ENCODE assay signal across 18 cellular contexts in the genomic region with DNA sequence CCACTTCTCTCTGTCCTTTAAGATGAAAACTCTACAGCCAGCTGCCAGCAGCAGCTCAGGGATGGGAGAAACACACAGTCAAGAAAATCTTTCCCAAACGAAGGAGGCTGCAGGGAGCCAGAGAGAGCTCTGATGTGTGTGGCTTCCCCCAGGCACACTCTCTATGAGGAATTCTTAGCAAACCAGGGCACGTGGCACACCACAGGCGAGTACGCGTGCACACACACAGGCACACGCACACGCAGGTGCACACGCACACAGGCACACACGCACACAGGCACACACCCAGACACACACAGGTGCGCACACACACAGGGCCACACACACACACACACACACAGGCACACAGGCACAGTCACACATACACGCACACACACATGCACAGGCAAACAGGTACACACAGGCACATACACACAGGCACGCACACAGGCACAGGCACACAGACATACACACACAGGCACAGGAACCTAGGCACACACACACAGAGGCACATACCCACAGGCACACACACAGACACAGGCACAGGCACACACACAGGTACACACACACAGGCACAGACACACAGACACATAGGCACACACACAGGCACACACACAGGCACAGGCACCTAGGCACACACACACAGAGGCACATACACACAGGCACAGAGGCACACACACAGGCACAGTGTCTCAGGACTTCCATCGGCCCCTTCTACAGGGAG.
DNase-seq lines count a peak whose midpoint lies in the region; TF ChIP-seq lines count a peak whose summit lies in the region.
"Had no signal": no experiment of that assay in that cellular context is flagged by ENCODE, and none has a peak within 500 bp of the region (broad histone marks: within the 10 kb centered on the region; RNA-seq: fewer than 3 reads in every experiment).

No MANE protein-coding gene starts in this region.

- H3K27ac ChIP-seq in cingulate gyrus (ENCODE audit: low read depth, low read length), result peak overlapping the region; percentile 87
- H3K27ac ChIP-seq in SK-N-SH (ENCODE audit: low read depth in 2 of 2, low read length in 1 of 2), result no peak overlapping the region

- 61% methylated on average over 13 of the region's 13 CpGs for WGBS in SK-N-SH (ENCODE audit: low lambda C conversion rate)

- no peak overlapping the region for H3K9ac ChIP-seq in SK-N-SH

- H3K36me3 ChIP-seq in SK-N-SH (replicated peaks in 1 of 2; ENCODE audit: control insufficient read depth in 1 of 2, insufficient read depth in 2 of 2, low read length in 1 of 2), result no peaks in the 10 kb centered on the region

- CTCF ChIA-PET in SK-N-SH (lab: Yijun Ruan, JAX), result interaction anchor here (0.6 kb wide), 1 partner anchor 15 kb away, joined by 3 read pairs; no protein-coding TSS in a partner anchor

- no peak for TF ChIP-seq RAD21 in SK-N-SH (IDR thresholded peaks at IDR 0.05; ENCODE audit: low read length)

- H3K9me3 ChIP-seq in SK-N-SH, result no peaks in the 10 kb centered on the region

- no peak overlapping the region for H2AFZ ChIP-seq in SK-N-SH (ENCODE audit: low read depth)

- no peaks in the 10 kb centered on the region for H4K20me1 ChIP-seq in SK-N-SH (ENCODE audit: insufficient read depth)

- no peak for TF ChIP-seq EP300 in SK-N-SH (IDR thresholded peaks at IDR 0.05; ENCODE audit: borderline replicate concordance in 1 of 2, low read depth in 1 of 2, low read length in 1 of 2)

- peaks cover 0 to 33% of the 10 kb centered on the region in 2 experiments; a peak in 1 of 4 replicates for H3K4me1 ChIP-seq in SK-N-SH (ENCODE audit: control insufficient read depth in 1 of 2, insufficient read depth in 2 of 2, low read depth in 1 of 2, low read length in 1 of 2)

- H3K4me3 ChIP-seq in SK-N-SH (ENCODE audit: low read depth in 2 of 2, low read length in 1 of 2), result no peak overlapping the region

- no peaks in the 10 kb centered on the region for H3K79me2 ChIP-seq in SK-N-SH (ENCODE audit: insufficient read depth)

- no peaks in the 10 kb centered on the region for H3K9me2 ChIP-seq in SK-N-SH

- no peaks in the 10 kb centered on the region for H3F3A ChIP-seq in SK-N-SH (replicated peaks; ENCODE audit: insufficient read depth)

- no peak for TF ChIP-seq CTCF in SK-N-SH (IDR thresholded peaks at IDR 0.05)

- POLR2A ChIA-PET in SK-N-SH (lab: Yijun Ruan, JAX), result no interaction called here

- peak; percentile 84 for DNase-seq in NCI-H524 treated with DMSO at 0.1 percent for 48 hours (lab: John Stamatoyannopoulos, UW)
- DNase-seq in NCI-H524 (lab: John Stamatoyannopoulos, UW), result no peak
- DNase-seq in occipital lobe (lab: John Stamatoyannopoulos, UW), result peak; percentile 38
- no peak for DNase-seq in midbrain (lab: John Stamatoyannopoulos, UW)
- DNase-seq in T-helper 1 cell, result no peak
- DNase-seq in SK-N-SH, result no peak
- DNase-seq: GDM1, GOT3, HFFc6, Kasumi-1, NCI-H1092 treated with DMSO at 0.1 percent for 48 hours, NCI-H146, NCI-H2081, NCI-H510A treated with DMSO at 0.1 percent for 48 hours, PC-3, RPMI8226, SHP77 treated with DMSO at 0.1 percent for 48 hours had no signal

- H3K27me3 ChIP-seq in SK-N-SH (ENCODE audit: insufficient read depth), result no peaks in the 10 kb centered on the region

- no peak overlapping the region for H3K4me2 ChIP-seq in SK-N-SH

TF ChIP-seq in SK-N-SH, 30 proteins besides CTCF, POLR2A, EP300 and RAD21:
- TF ChIP-seq, protein P1, sequence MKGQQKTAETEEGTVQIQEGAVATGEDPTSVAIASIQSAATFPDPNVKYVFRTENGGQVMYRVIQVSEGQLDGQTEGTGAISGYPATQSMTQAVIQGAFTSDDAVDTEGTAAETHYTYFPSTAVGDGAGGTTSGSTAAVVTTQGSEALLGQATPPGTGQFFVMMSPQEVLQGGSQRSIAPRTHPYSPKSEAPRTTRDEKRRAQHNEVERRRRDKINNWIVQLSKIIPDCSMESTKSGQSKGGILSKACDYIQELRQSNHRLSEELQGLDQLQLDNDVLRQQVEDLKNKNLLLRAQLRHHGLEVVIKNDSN (IDR thresholded peaks at IDR 0.05; ENCODE audit: borderline replicate concordance, low read depth), result no peak
- TF ChIP-seq, protein P2, sequence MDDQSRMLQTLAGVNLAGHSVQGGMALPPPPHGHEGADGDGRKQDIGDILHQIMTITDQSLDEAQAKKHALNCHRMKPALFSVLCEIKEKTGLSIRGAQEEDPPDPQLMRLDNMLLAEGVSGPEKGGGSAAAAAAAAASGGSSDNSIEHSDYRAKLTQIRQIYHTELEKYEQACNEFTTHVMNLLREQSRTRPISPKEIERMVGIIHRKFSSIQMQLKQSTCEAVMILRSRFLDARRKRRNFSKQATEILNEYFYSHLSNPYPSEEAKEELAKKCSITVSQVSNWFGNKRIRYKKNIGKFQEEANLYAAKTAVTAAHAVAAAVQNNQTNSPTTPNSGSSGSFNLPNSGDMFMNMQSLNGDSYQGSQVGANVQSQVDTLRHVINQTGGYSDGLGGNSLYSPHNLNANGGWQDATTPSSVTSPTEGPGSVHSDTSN (IDR thresholded peaks at IDR 0.05), result no peak
- TF ChIP-seq MXI1 (IDR thresholded peaks at IDR 0.05; ENCODE audit: low read depth, low read length), result no peak
- TF ChIP-seq, protein P3, sequence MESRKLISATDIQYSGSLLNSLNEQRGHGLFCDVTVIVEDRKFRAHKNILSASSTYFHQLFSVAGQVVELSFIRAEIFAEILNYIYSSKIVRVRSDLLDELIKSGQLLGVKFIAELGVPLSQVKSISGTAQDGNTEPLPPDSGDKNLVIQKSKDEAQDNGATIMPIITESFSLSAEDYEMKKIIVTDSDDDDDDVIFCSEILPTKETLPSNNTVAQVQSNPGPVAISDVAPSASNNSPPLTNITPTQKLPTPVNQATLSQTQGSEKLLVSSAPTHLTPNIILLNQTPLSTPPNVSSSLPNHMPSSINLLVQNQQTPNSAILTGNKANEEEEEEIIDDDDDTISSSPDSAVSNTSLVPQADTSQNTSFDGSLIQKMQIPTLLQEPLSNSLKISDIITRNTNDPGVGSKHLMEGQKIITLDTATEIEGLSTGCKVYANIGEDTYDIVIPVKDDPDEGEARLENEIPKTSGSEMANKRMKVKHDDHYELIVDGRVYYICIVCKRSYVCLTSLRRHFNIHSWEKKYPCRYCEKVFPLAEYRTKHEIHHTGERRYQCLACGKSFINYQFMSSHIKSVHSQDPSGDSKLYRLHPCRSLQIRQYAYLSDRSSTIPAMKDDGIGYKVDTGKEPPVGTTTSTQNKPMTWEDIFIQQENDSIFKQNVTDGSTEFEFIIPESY (IDR thresholded peaks at IDR 0.05; ENCODE audit: borderline replicate concordance, low read depth), result no peak
- no peak for TF ChIP-seq GABPA (IDR thresholded peaks at IDR 0.05; ENCODE audit: low read depth)
- no peak for TF ChIP-seq YY1 (IDR thresholded peaks at IDR 0.05; ENCODE audit: low read depth)

Comparison
In these comparisons a context has a peak if more than half of its experiments do, and no peak if none do; other contexts are left out.
1. DNase-seq: peak in NCI-H524 treated with DMSO at 0.1 percent for 48 hours (single experiment) and occipital lobe (single experiment); none in NCI-H524 (0 of 2), midbrain (single experiment), T-helper 1 cell (0 of 5) and SK-N-SH (single experiment).